In the genomic region with DNA sequence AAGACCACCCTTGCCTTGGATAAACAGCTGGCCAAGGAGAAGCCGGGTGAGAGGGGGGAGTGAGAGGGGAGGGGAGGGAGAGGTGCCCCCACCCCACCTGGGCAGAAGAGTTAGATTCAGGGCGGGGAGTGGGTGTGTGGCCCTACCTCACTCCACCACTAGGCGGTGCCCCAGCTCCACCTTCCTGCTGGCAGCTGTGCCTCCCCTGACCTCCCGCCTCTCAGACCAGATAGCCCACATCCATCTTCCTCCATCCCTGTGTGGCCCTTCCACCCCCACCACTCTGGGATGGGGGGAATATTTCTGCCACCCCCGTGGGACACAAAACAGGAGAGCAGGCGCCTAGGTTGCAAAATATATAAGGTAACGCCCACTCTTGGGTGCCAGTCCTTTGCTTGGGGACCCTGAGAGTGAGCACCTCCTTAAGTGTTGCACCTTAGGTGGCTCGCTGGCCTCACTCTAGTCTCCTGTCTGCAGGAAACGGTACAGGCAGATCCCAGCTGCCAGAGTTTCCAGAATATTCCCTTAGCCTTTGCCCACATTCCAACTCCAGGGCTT, we compare ENCODE assay signal across 8 cellular contexts. TPM values are rescaled to one million over a fixed set of nuclear protein-coding genes. Genes with fewer than 3 reads are reported as not detected.
DNase-seq lines count a peak whose midpoint lies in the region; ATAC-seq and TF ChIP-seq lines count a peak whose summit lies in the region.

No MANE protein-coding gene starts in this region.

- DNase-seq in NOMO-1 treated with DMSO at 0.1 percent for 48 hours (lab: John Stamatoyannopoulos, UW; ENCODE audit: unreplicated experiment), result peak; percentile 17
- DNase-seq in activated T-cell treated with anti-CD3 and anti-CD28 coated beads, Interleukin-2, amount 50 U/mL, for 24 hours, result peak; percentile 75
- DNase-seq in fibroblast of the aortic adventitia (ENCODE audit: low read depth), result peak; percentile 27
- peak in 1 of 2 donors; percentile 55 for DNase-seq in psoas muscle

- no peaks in the 10 kb centered on the region for H3K9me3 ChIP-seq in psoas muscle

- WGBS in psoas muscle, 3 donors, result 65 to 71% (median 67%) methylated on average over 8 to 9 of the region's 9 CpGs

- H3K4me3 ChIP-seq in fibroblast of the aortic adventitia (ENCODE audit: low read depth, low read length), result no peak overlapping the region
- no peak overlapping the region for H3K4me3 ChIP-seq in psoas muscle

- no peaks in the 10 kb centered on the region for H3K27me3 Mint-ChIP-seq in activated T-cell treated with anti-CD3 and anti-CD28 coated beads, Interleukin-2, amount 50 U/mL, for 24 hours

- H3K9me3 Mint-ChIP-seq in activated T-cell treated with anti-CD3 and anti-CD28 coated beads, Interleukin-2, amount 50 U/mL, for 24 hours, result no peaks in the 10 kb centered on the region

- H3K36me3 Mint-ChIP-seq in activated T-cell treated with anti-CD3 and anti-CD28 coated beads, Interleukin-2, amount 50 U/mL, for 24 hours (ENCODE audit: low read depth), result peaks cover 49% of the 10 kb centered on the region

- H3K27me3 ChIP-seq in psoas muscle (ENCODE audit: insufficient read depth in 3 of 3, low read length in 2 of 3), result no peaks in the 10 kb centered on the region

- H3K27ac Mint-ChIP-seq in activated T-cell treated with anti-CD3 and anti-CD28 coated beads, Interleukin-2, amount 50 U/mL, for 24 hours, result no peak overlapping the region

- TF ChIP-seq CTCF in 22Rv1 (IDR thresholded peaks at IDR 0.05), result peak; percentile 93
- peak; percentile 96 for TF ChIP-seq CTCF in GM12872 (IDR thresholded peaks at IDR 0.05; ENCODE audit: insufficient read depth, low read depth, low read length)
- peak; percentile 84 for TF ChIP-seq CTCF in fibroblast of the aortic adventitia (IDR thresholded peaks at IDR 0.05; ENCODE audit: insufficient read depth, low read length)
- peak; percentile 69 for TF ChIP-seq CTCF in psoas muscle (IDR thresholded peaks at IDR 0.05)

- H3K4me3 Mint-ChIP-seq in activated T-cell treated with anti-CD3 and anti-CD28 coated beads, Interleukin-2, amount 50 U/mL, for 24 hours, result no peak overlapping the region

- peaks cover 0 to 58% of the 10 kb centered on the region in 2 donors for H3K36me3 ChIP-seq in psoas muscle (ENCODE audit: insufficient read depth in 1 of 2, low read depth in 1 of 2)

- ATAC-seq in psoas muscle, result peak; percentile 49 to 71 (median 60)
- no peak for ATAC-seq in HG03439 (IDR thresholded peaks at IDR 0.05; ENCODE audit: unreplicated experiment)
- no peak for ATAC-seq in GM19351 (IDR thresholded peaks at IDR 0.05; ENCODE audit: unreplicated experiment)

- H3K27ac ChIP-seq in 22Rv1 (no peak overlapping the region), psoas muscle (no peak overlapping the region)

- no peaks in the 10 kb centered on the region for H3K4me1 Mint-ChIP-seq in activated T-cell treated with anti-CD3 and anti-CD28 coated beads, Interleukin-2, amount 50 U/mL, for 24 hours (ENCODE audit: low read depth)

- intact Hi-C loops in psoas muscle (cut with DNase I), result loop anchor here (2.0 to 5.0 kb wide), 5 partner anchors 91 to 263 kb away; a partner anchor contains a TSS

- no peaks in the 10 kb centered on the region for H3K4me1 ChIP-seq in psoas muscle

RNA-seq across cellular contexts. Expression of a gene that starts 13.8 kb away (rescaled TPM):
- 70.4 and 110 TPM in 2 replicates for total RNA-seq in fibroblast of the aortic adventitia (ENCODE audit: low replicate concordance)
- 10 to 100 TPM; 27.8 to 46.3 (median 31.7) TPM for total RNA-seq in psoas muscle
- polyA plus RNA-seq in psoas muscle, result 10 to 100 TPM; 14.7 to 25.1 (median 19.5) TPM

RNA-seq across cellular contexts. Expression of a gene that starts 45.9 kb away (rescaled TPM):
- total RNA-seq in fibroblast of the aortic adventitia (ENCODE audit: low replicate concordance) (105 and 151 TPM in 2 replicates), psoas muscle (100 to 1,000 TPM in 3 of 4 donors, 10 to 100 TPM in 1; 96.3 to 166 (median 127) TPM)
- polyA plus RNA-seq in psoas muscle, result 100 to 1,000 TPM; 247 to 268 (median 257) TPM

Comparison
In these comparisons a context has a peak if more than half of its experiments do, and no peak if none do; other contexts are left out.
1. ATAC-seq: peak in psoas muscle (4 of 4); none in HG03439 (single experiment) and GM19351 (single experiment).
2. Peak in every context shown above with its lines, with median percentiles within 50 percentile points of each other: CTCF ChIP-seq.